In the genomic region with DNA sequence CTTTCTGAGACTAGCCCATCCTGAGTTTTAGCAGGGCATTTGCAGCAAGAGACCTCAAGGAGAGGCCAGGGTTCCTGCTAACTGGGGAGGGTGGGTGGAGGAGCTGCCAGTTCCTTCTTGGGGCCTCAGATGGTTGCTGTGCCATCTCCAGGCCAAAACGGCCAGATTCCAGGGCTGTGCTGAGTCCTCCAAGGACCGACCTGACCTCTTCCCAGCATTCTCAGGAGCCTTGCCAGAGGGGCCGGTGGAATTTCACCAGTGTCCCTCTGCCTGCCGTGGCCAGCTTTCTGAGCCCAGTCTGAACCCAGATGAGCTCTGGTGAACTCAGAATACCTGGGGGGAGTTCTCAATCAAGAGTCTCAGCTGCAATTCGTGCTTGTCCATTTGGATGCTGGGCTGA, we compare ENCODE assay signal across 20 cellular contexts. TPM values are rescaled to one million over a fixed set of nuclear protein-coding genes. Genes with fewer than 3 reads are reported as not detected.
DNase-seq lines count a peak whose midpoint lies in the region; ATAC-seq and TF ChIP-seq lines count a peak whose summit lies in the region.
"Had no signal": no experiment of that assay in that cellular context is flagged by ENCODE, and none has a peak within 500 bp of the region (broad histone marks: within the 10 kb centered on the region; RNA-seq: fewer than 3 reads in every experiment).

No MANE protein-coding gene starts in this region.

- H3K27ac Mint-ChIP-seq in T-helper 2 cell treated with Interferon-gamma antibody and Interleukin-4, amounts not matched to agents 5 μg/mL and 100 μg/mL, for 36 hours, result no peak overlapping the region
- H3K27ac Mint-ChIP-seq: B cell, GM23338 had no signal

- H3K4me3 Mint-ChIP-seq in T-helper 2 cell treated with Interferon-gamma antibody and Interleukin-4, amounts not matched to agents 5 μg/mL and 100 μg/mL, for 36 hours, result no peak overlapping the region
- H3K4me3 Mint-ChIP-seq: B cell, GM23338 had no signal

- H3K4me3 ChIP-seq in heart right ventricle (no peak overlapping the region), psoas muscle (no peak overlapping the region)
- H3K4me3 ChIP-seq: GM23338, PC-9 had no signal

- intact Hi-C loops in heart right ventricle (cut with DNase I) (no loop called here), psoas muscle (cut with DNase I) (no loop called here)

- TF ChIP-seq CTCF in heart right ventricle (IDR thresholded peaks at IDR 0.05) (no peak), psoas muscle (IDR thresholded peaks at IDR 0.05) (no peak)

- WGBS in heart right ventricle, 2 donors, result 41 to 57% methylated on average over 5 of the region's 5 CpGs
- 18 to 43% (median 34%) methylated on average over 5 of the region's 5 CpGs for WGBS in psoas muscle, 3 donors

- in situ Hi-C loops in G401 (cut with HindIII; ENCODE audit: low sequenced_read_pairs), result no loop called here

- ATAC-seq in heart right ventricle (peak in 6 of 8 donors; percentile 11 to 56 (median 34)), psoas muscle (peak; percentile 47 to 75 (median 64)), GM19351 (IDR thresholded peaks at IDR 0.05; ENCODE audit: unreplicated experiment) (no peak)
- ATAC-seq: GM23338 had no signal

- H3K9me3 Mint-ChIP-seq in T-helper 2 cell treated with Interferon-gamma antibody and Interleukin-4, amounts not matched to agents 5 μg/mL and 100 μg/mL, for 36 hours, result no peaks in the 10 kb centered on the region
- H3K9me3 Mint-ChIP-seq: GM23338 had no signal

- H3K4me1 ChIP-seq in heart right ventricle (peaks cover 0 to 9% (median 0%) of the 10 kb centered on the region in 9 donors), psoas muscle (peaks cover 7% of the 10 kb centered on the region)

- no peaks in the 10 kb centered on the region for H3K27me3 Mint-ChIP-seq in T-helper 2 cell treated with Interferon-gamma antibody and Interleukin-4, amounts not matched to agents 5 μg/mL and 100 μg/mL, for 36 hours (ENCODE audit: low read depth)
- H3K27me3 Mint-ChIP-seq: B cell had no signal

- H3K27ac ChIP-seq in heart right ventricle, result no peak overlapping the region
- peak overlapping the region; percentile 9 for H3K27ac ChIP-seq in psoas muscle
- H3K27ac ChIP-seq: HL-60, PC-9, RWPE1 had no signal

- no peaks in the 10 kb centered on the region for H3K36me3 Mint-ChIP-seq in T-helper 2 cell treated with Interferon-gamma antibody and Interleukin-4, amounts not matched to agents 5 μg/mL and 100 μg/mL, for 36 hours (ENCODE audit: low read depth)

- H3K4me1 Mint-ChIP-seq in T-helper 2 cell treated with Interferon-gamma antibody and Interleukin-4, amounts not matched to agents 5 μg/mL and 100 μg/mL, for 36 hours (ENCODE audit: low read depth), result peaks cover 4% of the 10 kb centered on the region
- H3K4me1 Mint-ChIP-seq: GM23338 had no signal

- H3K36me3 ChIP-seq in heart right ventricle (peaks cover 0 to 24% (median 0%) of the 10 kb centered on the region in 9 donors), psoas muscle (ENCODE audit: insufficient read depth in 1 of 2, low read depth in 1 of 2) (peaks cover 0 to 23% of the 10 kb centered on the region in 2 donors)

- DNase-seq in G401 (ENCODE audit: low spot score) (peak; percentile 82), heart right ventricle (no peak), psoas muscle (peak in 1 of 2 donors; percentile 61), ureter (ENCODE audit: low spot score) (peak; percentile 44), epidermal melanocyte (ENCODE audit: insufficient read length, low spot score) (no peak)
- no peak for DNase-seq in T-helper 2 cell treated with Interferon-gamma antibody and Interleukin-4, amounts not matched to agents 5 μg/mL and 100 μg/mL, for 36 hours (ENCODE audit: low spot score)
- DNase-seq: DMS 273 treated with DMSO at 0.1 percent for 48 hours, DND-41, HCEC 1CT, Karpas-422, NCI-H1436, NCI-H1930, NCI-H345, NCI-H526, PC-9 had no signal

- H3K9me3 ChIP-seq in heart right ventricle, result no peaks in the 10 kb centered on the region
- no peaks in the 10 kb centered on the region for H3K9me3 ChIP-seq in psoas muscle

- H3K27me3 ChIP-seq in heart right ventricle, result no peaks in the 10 kb centered on the region
- H3K27me3 ChIP-seq in psoas muscle (ENCODE audit: insufficient read depth in 3 of 3, low read length in 2 of 3), result no peaks in the 10 kb centered on the region

RNA-seq across cellular contexts. Expression of gene TSTD2, which starts 54.3 kb away (rescaled TPM):
- 6.4 and 11.0 TPM in 2 replicates for total RNA-seq in G401 (2014; rRNA removed; shearing (Covaris generic))
- 10 to 100 TPM; 19.8 to 29.4 (median 23.4) TPM for total RNA-seq in heart right ventricle
- polyA plus RNA-seq in heart right ventricle, result 10 to 100 TPM in 1 of 2 donors, 1 to 10 TPM in 1; 8.5 to 22.3 TPM
- 10 to 100 TPM; 17.1 to 22.9 (median 19.4) TPM for total RNA-seq in psoas muscle
- 10 to 100 TPM; 16.2 to 22.7 (median 17.4) TPM for polyA plus RNA-seq in psoas muscle
- 36.1 TPM for total RNA-seq in ureter

RNA-seq across cellular contexts. Expression of gene NCBP1, which starts 54.8 kb away (rescaled TPM):
- total RNA-seq in G401 (2014; rRNA removed; shearing (Covaris generic)), result 34.5 and 45.5 TPM in 2 replicates
- total RNA-seq in heart right ventricle (10 to 100 TPM; 11.8 to 20.4 (median 15.9) TPM), psoas muscle (10 to 100 TPM; 14.6 to 22.1 (median 17.5) TPM), ureter (39.8 TPM)
- polyA plus RNA-seq in heart right ventricle (1 to 10 TPM; 6.6 to 9.0 TPM), psoas muscle (10 to 100 TPM in 2 of 3 donors, 1 to 10 TPM in 1; 7.1 to 11.8 (median 10.8) TPM)

Comparison
In these comparisons a context has a peak if more than half of its experiments do, and no peak if none do; other contexts are left out.
1. DNase-seq: peak in G401 (single experiment) and ureter (single experiment); none in heart right ventricle (0 of 2), T-helper 2 cell treated with Interferon-gamma antibody and Interleukin-4, amounts not matched to agents 5 μg/mL and 100 μg/mL, for 36 hours (single experiment) and epidermal melanocyte (single experiment).